In genomic region chr12:51832708-51833107, GRCh38 we compare ENCODE assay signal across 18 cellular contexts. TPM values are rescaled to one million over a fixed set of nuclear protein-coding genes. Genes with fewer than 3 reads are reported as not detected.
DNase-seq lines count a peak whose midpoint lies in the region; ATAC-seq and TF ChIP-seq lines count a peak whose summit lies in the region.
"Had no signal": no experiment of that assay in that cellular context is flagged by ENCODE, and none has a peak within 500 bp of the region (broad histone marks: within the 10 kb centered on the region; RNA-seq: fewer than 3 reads in every experiment).

No MANE protein-coding gene starts in this region.

- CTCF ChIA-PET in OCI-LY7 (lab: Charles Lee; ENCODE audit: unreplicated experiment): no interaction called here

- H3K27ac Mint-ChIP-seq in naive thymus-derived CD8-positive, alpha-beta T cell: peak overlapping the region in 1 of 10 donors; percentile 50

- H3K79me2 ChIP-seq in OCI-LY7 (ENCODE audit: insufficient read depth, low read depth, low read length): no peaks in the 10 kb centered on the region

- H3K4me1 ChIP-seq in OCI-LY7 (ENCODE audit: insufficient read depth, low read length, poor library complexity, severe bottlenecking): peaks cover 13% of the 10 kb centered on the region
- H3K4me1 ChIP-seq: body of pancreas, sigmoid colon had no signal

- DNase-seq in SKM-1 treated with dmso at 0.1 percent for 144 hours (lab: John Stamatoyannopoulos, UW; ENCODE audit: unreplicated experiment): peak; percentile 49
- no peak for DNase-seq in SKM-1 (lab: John Stamatoyannopoulos, UW; ENCODE audit: unreplicated experiment)
- peak; percentile 25 for DNase-seq in HT1080 (ENCODE audit: low read depth)
- DNase-seq in OCI-LY7 (ENCODE audit: low spot score): peak; percentile 46
- DNase-seq in naive thymus-derived CD8-positive, alpha-beta T cell: peak in 1 of 10 donors; percentile 20
- DNase-seq in stimulated activated CD4-positive, alpha-beta T cell treated with anti-CD3 and anti-CD28 coated beads, Interleukin-4, amount 100 ng/mL, for 4 hours: no peak
- no peak for DNase-seq in NCI-H510A (lab: John Stamatoyannopoulos, UW)
- no peak for DNase-seq in stimulated activated CD4-positive, alpha-beta T cell treated with anti-CD3 and anti-CD28 coated beads, Interleukin-15, amount 100 ng/mL, for 24 hours
- DNase-seq: activated T-cell treated with anti-CD3 and anti-CD28 coated beads, Interleukin-2, amount 50 U/mL, for 48 hours; body of pancreas; effector CD4-positive, alpha-beta T cell; foreskin fibroblast; HCEC 1CT; lower lobe of right lung; NK-92 treated with Interleukin-12 subunit alpha and Interleukin-12 subunit beta, amount 100 ng/mL, for 24 hours; sigmoid colon had no signal

- H3K4me1 Mint-ChIP-seq in naive thymus-derived CD8-positive, alpha-beta T cell: peaks cover 27 to 32% (median 31%) of the 10 kb centered on the region in 4 donors

- H3K36me3 Mint-ChIP-seq in naive thymus-derived CD8-positive, alpha-beta T cell: no peaks in the 10 kb centered on the region

- no peaks in the 10 kb centered on the region for H3K9me3 ChIP-seq in OCI-LY7 (ENCODE audit: low read length)
- H3K9me3 ChIP-seq: body of pancreas, lower lobe of right lung, neutrophil, sigmoid colon had no signal

- no TSS peak for BruUV-seq in OCI-LY7 (replicated peaks; lab: Mats Ljungman, UMichigan)

- POLR2A ChIA-PET in OCI-LY7 (lab: Charles Lee): interaction anchor here (0.5 to 0.8 kb wide), 3 partner anchors 39 to 1177 kb away, joined by 3 to 5 read pairs (median 3); no protein-coding TSS in a partner anchor
- POLR2A ChIA-PET in naive thymus-derived CD8-positive, alpha-beta T cell (lab: Charles Lee): interaction anchor here (3.2 kb wide), 1 partner anchor 12 kb away, joined by 14 read pairs; no protein-coding TSS in a partner anchor

- H3K27ac ChIP-seq in OCI-LY7 (ENCODE audit: low read depth, low read length, poor library complexity, severe bottlenecking): no peak overlapping the region
- H3K27ac ChIP-seq: body of pancreas, lower lobe of right lung, neutrophil, sigmoid colon had no signal

- peak overlapping the region; percentile 7 to 78 (median 49) for H3K4me3 Mint-ChIP-seq in naive thymus-derived CD8-positive, alpha-beta T cell

- TF ChIP-seq CTCF in OCI-LY7 (conservative IDR thresholded peaks at IDR 0.05; ENCODE audit: low read length): no peak

- intact Hi-C loops in OCI-LY7 (cut with micrococcal nuclease; ENCODE audit: unreplicated experiment): no loop called here

- peak in 1 of 2 donors; percentile 33 for ATAC-seq in naive thymus-derived CD8-positive, alpha-beta T cell
- ATAC-seq: body of pancreas, lower lobe of right lung had no signal

- H3K4me2 ChIP-seq in OCI-LY7 (ENCODE audit: low read length): peak overlapping the region; percentile 18; the same call in 1 of the 2 replicates

- H3K4me3 ChIP-seq in OCI-LY7 (ENCODE audit: low read depth, low read length, poor library complexity, severe bottlenecking): no peak overlapping the region
- H3K4me3 ChIP-seq: body of pancreas, lower lobe of right lung, sigmoid colon had no signal

- H3K9me3 Mint-ChIP-seq in naive thymus-derived CD8-positive, alpha-beta T cell: no peaks in the 10 kb centered on the region

- H3K27me3 Mint-ChIP-seq in naive thymus-derived CD8-positive, alpha-beta T cell: peaks cover 16 to 53% (median 29%) of the 10 kb centered on the region in 5 donors

- no peak overlapping the region for H2AFZ ChIP-seq in OCI-LY7 (ENCODE audit: low read length)

- no peaks in the 10 kb centered on the region for H3K36me3 ChIP-seq in OCI-LY7 (ENCODE audit: insufficient read depth, low read length)
- H3K36me3 ChIP-seq: lower lobe of right lung, neutrophil, sigmoid colon had no signal

- no peaks in the 10 kb centered on the region for H4K20me1 ChIP-seq in OCI-LY7 (ENCODE audit: insufficient read depth, low read length)

- no peaks in the 10 kb centered on the region for H3K9me2 ChIP-seq in OCI-LY7 (ENCODE audit: insufficient read depth, low read length)

RNA-seq across cellular contexts. Expression of gene FIGNL2, which starts 15.8 kb away (rescaled TPM):
- 0.10 and 0.33 TPM in 2 replicates for total RNA-seq in HT1080 (2014; rRNA removed; shearing (Covaris generic))
- 0.06 and 0.12 TPM in 2 replicates for polyA plus RNA-seq in HT1080 (2015; cell fraction: cytosol; rRNA removed)
- 0.49 and 1.0 TPM in 2 replicates for polyA plus RNA-seq in HT1080 (2015; cell fraction: nucleus; rRNA removed)
- not detected in 2 replicates for total RNA-seq in OCI-LY7 (2014; rRNA removed; shearing (Covaris generic))
- not detected in 2 replicates for total RNA-seq in OCI-LY7 (2022)
- total RNA-seq in naive thymus-derived CD8-positive, alpha-beta T cell: 1 to 10 TPM; 2.8 to 3.2 TPM
- polyA plus RNA-seq in naive thymus-derived CD8-positive, alpha-beta T cell: under 1 TPM in 2 of 3 donors, not detected in 1; 0.08 to 0.21 TPM

RNA-seq across cellular contexts. Expression of gene ANKRD33, which starts 55.2 kb away (rescaled TPM):
- not detected in 2 replicates for total RNA-seq in HT1080 (2014; rRNA removed; shearing (Covaris generic))
- not detected in 2 replicates for polyA plus RNA-seq in HT1080 (2015; cell fraction: cytosol; rRNA removed)
- not detected in 2 replicates for polyA plus RNA-seq in HT1080 (2015; cell fraction: nucleus; rRNA removed)
- total RNA-seq in OCI-LY7 (2014; rRNA removed; shearing (Covaris generic)): not detected in 2 replicates
- not detected in 2 replicates for total RNA-seq in OCI-LY7 (2022)
- total RNA-seq in naive thymus-derived CD8-positive, alpha-beta T cell: not detected
- not detected for polyA plus RNA-seq in naive thymus-derived CD8-positive, alpha-beta T cell
- total RNA-seq: A172, body of pancreas, lower lobe of right lung, sigmoid colon had no signal

Comparison
In these comparisons a context has a peak if more than half of its experiments do, and no peak if none do; other contexts are left out.
1. DNase-seq: peak in SKM-1 treated with dmso at 0.1 percent for 144 hours (single experiment), HT1080 (single experiment) and OCI-LY7 (single experiment); none in SKM-1 (single experiment), stimulated activated CD4-positive, alpha-beta T cell treated with anti-CD3 and anti-CD28 coated beads, Interleukin-4, amount 100 ng/mL, for 4 hours (0 of 2), NCI-H510A (single experiment) and stimulated activated CD4-positive, alpha-beta T cell treated with anti-CD3 and anti-CD28 coated beads, Interleukin-15, amount 100 ng/mL, for 24 hours (single experiment).